In the genomic region with DNA sequence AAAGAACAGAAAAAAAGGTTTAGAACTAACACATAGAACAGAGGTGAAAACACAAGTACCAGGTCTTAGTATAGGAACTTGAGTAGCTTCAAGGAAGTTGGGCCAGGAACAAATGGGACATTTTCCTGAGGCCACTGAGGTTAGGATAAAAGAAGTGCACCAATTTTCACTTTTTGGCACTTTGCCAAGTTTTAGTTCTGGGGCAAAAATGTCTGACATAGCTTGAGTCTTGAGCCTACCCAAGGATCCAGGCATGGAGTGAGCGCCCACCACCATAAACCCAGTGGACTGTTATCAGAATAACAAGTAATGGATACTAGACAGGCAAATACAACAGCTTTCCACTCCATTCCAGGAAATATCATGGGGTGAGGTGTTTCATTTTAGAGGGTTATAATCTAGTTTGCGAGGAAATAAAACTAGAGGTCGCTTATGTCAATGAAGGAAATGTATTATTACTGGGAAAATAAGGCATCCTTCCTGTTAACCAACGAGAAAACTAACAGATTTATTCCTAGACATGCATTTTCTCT, we compare ENCODE assay signal across 19 cellular contexts.
"Had no signal": no experiment of that assay in that cellular context is flagged by ENCODE, and none has a peak within 500 bp of the region (broad histone marks: within the 10 kb centered on the region; RNA-seq: fewer than 3 reads in every experiment).

No MANE protein-coding gene starts in this region.

- ATAC-seq: left cardiac atrium, sciatic nerve had no signal

- H3K4me3 Mint-ChIP-seq: endodermal cell, naive B cell, nephron had no signal

- FAIRE-seq: kidney had no signal

- H3K4me1 Mint-ChIP-seq: naive B cell had no signal

- H3K4me2 ChIP-seq: hepatocyte had no signal

- H3K9me3 ChIP-seq: prostate gland, stomach had no signal

- H3K27me3 ChIP-seq: hepatocyte had no signal

- H3K4me1 ChIP-seq: parathyroid adenoma, prostate gland, stomach had no signal

- H3K27ac ChIP-seq: coronary artery, hepatocyte, parathyroid adenoma, prostate gland, skin epidermis, stomach had no signal

- H2AFZ ChIP-seq: hepatocyte, parathyroid adenoma had no signal

- DNase-seq: effector CD4-positive, alpha-beta T cell; endodermal cell; foreskin melanocyte; head of caudate nucleus; kidney; left cardiac atrium; mesendoderm; naive B cell; occipital lobe; stimulated activated naive CD4-positive, alpha-beta T cell; stomach; trophoblast cell had no signal

- H3K36me3 ChIP-seq: prostate gland, stomach had no signal

- H3K36me3 Mint-ChIP-seq: naive B cell had no signal

- H3K27ac Mint-ChIP-seq: endodermal cell, naive B cell, nephron had no signal

- H3K4me3 ChIP-seq: coronary artery, hepatocyte, prostate gland, skin epidermis, stomach had no signal

- H3K9me3 Mint-ChIP-seq: endodermal cell, naive B cell had no signal

- H3K79me2 ChIP-seq: hepatocyte, parathyroid adenoma had no signal

- H3K9ac ChIP-seq: parathyroid adenoma had no signal
